ENCODE assay signal across 17 cellular contexts in the genomic region with DNA sequence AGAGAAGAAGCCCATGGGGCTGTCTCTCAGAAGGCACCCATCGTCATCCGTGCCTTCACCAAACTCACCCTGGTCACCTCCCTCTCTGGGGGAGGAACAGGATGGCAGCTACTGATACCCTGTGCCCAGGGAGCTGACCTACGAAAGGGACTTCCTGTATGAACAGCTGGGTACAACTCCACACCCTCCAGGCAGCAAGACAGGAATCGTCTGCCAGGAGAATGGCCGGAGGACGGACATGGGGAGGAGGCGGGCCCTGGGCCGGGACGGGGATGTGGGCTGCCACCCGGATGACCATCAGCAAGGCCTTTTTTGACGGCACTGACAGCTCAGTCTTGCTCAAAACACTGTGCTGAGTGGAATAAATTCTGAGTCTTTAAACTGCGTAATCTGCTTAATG.
DNase-seq lines count a peak whose midpoint lies in the region; ATAC-seq, FAIRE-seq and TF ChIP-seq lines count a peak whose summit lies in the region.
"Had no signal": no experiment of that assay in that cellular context is flagged by ENCODE, and none has a peak within 500 bp of the region (broad histone marks: within the 10 kb centered on the region; RNA-seq: fewer than 3 reads in every experiment).

No MANE protein-coding gene starts in this region.

- no peaks in the 10 kb centered on the region for H3K9me3 Mint-ChIP-seq in activated CD4-positive, alpha-beta T cell treated with anti-CD3 and anti-CD28 coated beads, Interleukin-2, amount 10 ng/mL, durations not matched to agents 24 days and 14 days
- peaks cover 9 to 11% of the 10 kb centered on the region in 2 donors for H3K9me3 Mint-ChIP-seq in effector memory CD8-positive, alpha-beta T cell
- H3K9me3 Mint-ChIP-seq: T-cell had no signal

- ATAC-seq in GM21360 (IDR thresholded peaks at IDR 0.05; ENCODE audit: unreplicated experiment): no peak
- ATAC-seq in effector memory CD8-positive, alpha-beta T cell (replicated peaks): no peak
- ATAC-seq: activated CD4-positive, alpha-beta T cell treated with anti-CD3 and anti-CD28 coated beads for 36 hours; stimulated activated naive B cell treated with anti-CD40 and anti-IgM and Interleukin-4, amounts not matched to agents 10 μg/mL and 1 μg/mL and 100 μg/mL, for 72 hours; T-cell had no signal

- no peaks in the 10 kb centered on the region for H3K9me3 ChIP-seq in H1 (ENCODE audit: insufficient read depth in 2 of 2, low read depth in 1 of 2, low read length in 1 of 2)
- H3K9me3 ChIP-seq: vagina had no signal

- no peak overlapping the region for H3K14ac ChIP-seq in H1 (ENCODE audit: insufficient read length)

- POLR2A ChIA-PET in H1 (lab: Charles Lee; ENCODE audit: partially characterized antibody): interaction anchor here (0.9 kb wide), 1 partner anchor 18 kb away, joined by 3 read pairs; no protein-coding TSS in a partner anchor

- H3K9ac ChIP-seq in KMS-11 (no peak overlapping the region), H1 (replicated peaks in 1 of 4; ENCODE audit: extremely low read depth in 1 of 4, low read depth in 3 of 4, low read length in 3 of 4) (no peak overlapping the region)

- no peak overlapping the region for H2BK15ac ChIP-seq in H1 (ENCODE audit: low read length)

- H4K8ac ChIP-seq in H1 (ENCODE audit: extremely low read depth, insufficient read depth, low read length): no peak overlapping the region

- no peak overlapping the region for H3K23ac ChIP-seq in H1 (ENCODE audit: insufficient read length)

- peaks cover 7% of the 10 kb centered on the region for H3K4me1 Mint-ChIP-seq in activated CD4-positive, alpha-beta T cell treated with anti-CD3 and anti-CD28 coated beads, Interleukin-2, amount 10 ng/mL, durations not matched to agents 24 days and 14 days
- H3K4me1 Mint-ChIP-seq in effector memory CD8-positive, alpha-beta T cell (ENCODE audit: low read depth in 2 of 2): peaks cover 9 to 20% of the 10 kb centered on the region in 2 donors

- H3K4me3 ChIP-seq in KMS-11 (IDR thresholded peaks at IDR 0.05; ENCODE audit: insufficient read depth, low read depth, low read length): no peak overlapping the region
- no peak overlapping the region for H3K4me3 ChIP-seq in H1 (ENCODE audit: extremely low read depth in 1 of 4, insufficient read depth in 2 of 4, low read depth in 3 of 4, low read length in 4 of 4)
- H3K4me3 ChIP-seq: vagina had no signal

- no peak for TF ChIP-seq CTCF in 22Rv1 (IDR thresholded peaks at IDR 0.05)
- no peak for TF ChIP-seq CTCF in KMS-11 (conservative IDR thresholded peaks at IDR 0.05; ENCODE audit: low read depth, low read length)
- TF ChIP-seq CTCF in H1 (IDR thresholded peaks at IDR 0.05; ENCODE audit: control extremely low read depth in 1 of 3, insufficient read depth in 1 of 3, low read depth in 1 of 3, low read length in 3 of 3): no peak

- peak overlapping the region; percentile 48; the same call in 1 of the 2 replicates for H2BK20ac ChIP-seq in H1 (ENCODE audit: low read length)

- no peak overlapping the region for H2BK5ac ChIP-seq in H1 (ENCODE audit: low read depth, low read length)

- FAIRE-seq in H1 (lab: Jason Lieb, UNC): no peak

- no peaks in the 10 kb centered on the region for H4K20me1 ChIP-seq in KMS-11 (ENCODE audit: insufficient read depth)
- peaks cover 0 to 7% of the 10 kb centered on the region in 2 experiments for H4K20me1 ChIP-seq in H1 (replicated peaks in 1 of 2; ENCODE audit: control insufficient read depth in 1 of 2, insufficient read depth in 2 of 2, low read length in 2 of 2)

- H4K91ac ChIP-seq in H1 (replicated peaks; ENCODE audit: insufficient read length, low read length): no peak overlapping the region

- no peaks in the 10 kb centered on the region for H3K27me3 Mint-ChIP-seq in activated CD4-positive, alpha-beta T cell treated with anti-CD3 and anti-CD28 coated beads, Interleukin-2, amount 10 ng/mL, durations not matched to agents 24 days and 14 days
- H3K27me3 Mint-ChIP-seq in effector memory CD8-positive, alpha-beta T cell: no peaks in the 10 kb centered on the region
- H3K27me3 Mint-ChIP-seq: activated CD4-positive, alpha-beta T cell treated with anti-CD3 and anti-CD28 coated beads for 36 hours; stimulated activated naive B cell treated with anti-CD40 and anti-IgM and Interleukin-4, amounts not matched to agents 10 μg/mL and 1 μg/mL and 100 μg/mL, for 72 hours; T-cell had no signal

- TF ChIP-seq RAD21 in H1 (IDR thresholded peaks at IDR 0.05 in 1 of 2, conservative IDR thresholded peaks at IDR 0.05 in 1 of 2; ENCODE audit: low read depth in 2 of 2, low read length in 2 of 2): no peak

- peaks cover 7% of the 10 kb centered on the region; the same call in 1 of the 2 replicates for H3K23me2 ChIP-seq in H1 (ENCODE audit: low read depth, low read length)

- intact Hi-C loops in posterior vena cava (cut with DNase I): no loop called here
- intact Hi-C loops in activated CD4-positive, alpha-beta T cell treated with anti-CD3 and anti-CD28 coated beads, Interleukin-2, amount 10 ng/mL, durations not matched to agents 24 days and 14 days (cut with micrococcal nuclease): no loop called here

- no peak for TF ChIP-seq POLR2A in H1 (IDR thresholded peaks at IDR 0.05; ENCODE audit: control extremely low read depth in 1 of 2, low read depth in 2 of 2, low read length in 2 of 2)

- H3K4me3 Mint-ChIP-seq in activated CD4-positive, alpha-beta T cell treated with anti-CD3 and anti-CD28 coated beads, Interleukin-2, amount 10 ng/mL, durations not matched to agents 24 days and 14 days: no peak overlapping the region
- H3K4me3 Mint-ChIP-seq in effector memory CD8-positive, alpha-beta T cell: no peak overlapping the region
- H3K4me3 Mint-ChIP-seq: activated CD4-positive, alpha-beta T cell treated with anti-CD3 and anti-CD28 coated beads for 36 hours; stimulated activated naive B cell treated with anti-CD40 and anti-IgM and Interleukin-4, amounts not matched to agents 10 μg/mL and 1 μg/mL and 100 μg/mL, for 72 hours; T-cell had no signal

- no peak overlapping the region for H2AK5ac ChIP-seq in H1 (ENCODE audit: low read depth, low read length)

- H3K27ac ChIP-seq in 22Rv1 (0 out of 2 replicates have a peak overlapping the region, but pooled peaks have one; percentile 5), KMS-11 (no peak overlapping the region), H1 (ENCODE audit: low read depth, low read length) (no peak overlapping the region)
- H3K27ac ChIP-seq: vagina had no signal

- H2AFZ ChIP-seq in KMS-11 (ENCODE audit: low read depth) (no peak overlapping the region), H1 (ENCODE audit: low read length) (no peak overlapping the region)

- peaks cover 74% of the 10 kb centered on the region for H3K36me3 Mint-ChIP-seq in activated CD4-positive, alpha-beta T cell treated with anti-CD3 and anti-CD28 coated beads, Interleukin-2, amount 10 ng/mL, durations not matched to agents 24 days and 14 days (ENCODE audit: low read depth)
- H3K36me3 Mint-ChIP-seq in effector memory CD8-positive, alpha-beta T cell (ENCODE audit: insufficient read depth): peaks cover 29% of the 10 kb centered on the region

- no peak overlapping the region for H3K18ac ChIP-seq in H1 (ENCODE audit: extremely low read depth, low read length)

- H3K4ac ChIP-seq in H1 (replicated peaks; ENCODE audit: insufficient read length, low read depth, low read length): no peak overlapping the region

- H3K56ac ChIP-seq in H1 (replicated peaks; ENCODE audit: insufficient read length, low read depth, low read length): no peak overlapping the region

- CTCF ChIA-PET in H1 (lab: Charles Lee; ENCODE audit: partially characterized antibody): interaction anchor here (0.6 to 2.4 kb wide), 6 partner anchors 12 to 51 kb away, joined by 3 to 19 read pairs (median 4); no protein-coding TSS in a partner anchor

- no peaks in the 10 kb centered on the region for H3K79me1 ChIP-seq in H1 (ENCODE audit: low read depth, low read length)

- H4K5ac ChIP-seq in H1 (ENCODE audit: insufficient read length, low read depth, low read length): no peak overlapping the region

- no peaks in the 10 kb centered on the region for H3K27me3 ChIP-seq in KMS-11 (ENCODE audit: insufficient read depth, low read depth)
- H3K27me3 ChIP-seq in H1 (replicated peaks in 1 of 4; ENCODE audit: control insufficient read depth in 3 of 4, extremely low read depth in 1 of 4, insufficient read depth in 3 of 4, low read length in 3 of 4): no peaks in the 10 kb centered on the region
- H3K27me3 ChIP-seq: vagina had no signal

- 91% methylated on average over 12 of the region's 12 CpGs; no CpG with 5 or more reads in 1 of the 2 experiments for WGBS in H1 (ENCODE audit: extremely low coverage in 1 of 2, insufficient coverage in 1 of 2, insufficient read length in 1 of 2, insufficient replicate concordance in 2 of 2, low coverage in 1 of 2, low lambda C conversion rate in 2 of 2, missing lambda C conversion rate in 1 of 2), 2 experiments

- peak overlapping the region; percentile 51 for H3K4me2 ChIP-seq in KMS-11
- no peak overlapping the region for H3K4me2 ChIP-seq in H1 (ENCODE audit: insufficient read depth in 1 of 2, low read depth in 2 of 2, low read length in 2 of 2)

- DNase-seq in H1 (ENCODE audit: low read depth in 1 of 2, low spot score in 2 of 2) (no peak), posterior vena cava (ENCODE audit: low spot score) (peak; percentile 29)
- DNase-seq in activated CD8-positive, alpha-beta memory T cell treated with anti-CD3 and anti-CD28 coated beads, Interleukin-2, amount 50 U/mL, for 48 hours: no peak
- DNase-seq in activated CD4-positive, alpha-beta T cell treated with anti-CD3 and anti-CD28 coated beads, Interleukin-2, amount 10 ng/mL, durations not matched to agents 24 days and 14 days: no peak
- DNase-seq in effector memory CD8-positive, alpha-beta T cell: no peak
- DNase-seq: activated CD4-positive, alpha-beta T cell treated with anti-CD3 and anti-CD28 coated beads for 36 hours; caudate nucleus; foreskin melanocyte; MV-4-11; NCI-H2081 treated with DMSO at 0.1 percent for 48 hours; RPMI8226; stimulated activated naive B cell treated with anti-CD40 and anti-IgM and Interleukin-4, amounts not matched to agents 10 μg/mL and 1 μg/mL and 100 μg/mL, for 72 hours had no signal

- H3K27ac Mint-ChIP-seq in activated CD4-positive, alpha-beta T cell treated with anti-CD3 and anti-CD28 coated beads, Interleukin-2, amount 10 ng/mL, durations not matched to agents 24 days and 14 days: no peak overlapping the region
- no peak overlapping the region for H3K27ac Mint-ChIP-seq in effector memory CD8-positive, alpha-beta T cell
- H3K27ac Mint-ChIP-seq: activated CD4-positive, alpha-beta T cell treated with anti-CD3 and anti-CD28 coated beads for 36 hours; stimulated activated naive B cell treated with anti-CD40 and anti-IgM and Interleukin-4, amounts not matched to agents 10 μg/mL and 1 μg/mL and 100 μg/mL, for 72 hours; T-cell had no signal

- H3K79me2 ChIP-seq in KMS-11 (ENCODE audit: insufficient read depth, low read depth): no peaks in the 10 kb centered on the region
- H3K79me2 ChIP-seq in H1 (ENCODE audit: control insufficient read depth in 1 of 2, insufficient read depth in 2 of 2, low read length in 2 of 2): no peaks in the 10 kb centered on the region

- no peaks in the 10 kb centered on the region for H3K36me3 ChIP-seq in KMS-11 (ENCODE audit: insufficient read depth)
- H3K36me3 ChIP-seq in H1 (ENCODE audit: control insufficient read depth in 2 of 4, insufficient read depth in 4 of 4, low read length in 3 of 4): peaks cover 2 to 7% (median 3%) of the 10 kb centered on the region in 4 experiments; a peak in 5 of 8 replicates

- no peak overlapping the region for H2BK12ac ChIP-seq in H1 (ENCODE audit: low read depth, low read length)

- no peak for TF ChIP-seq EP300 in H1 (IDR thresholded peaks at IDR 0.05; ENCODE audit: borderline replicate concordance in 1 of 2, low read depth in 2 of 2, low read length in 2 of 2)

- H2BK120ac ChIP-seq in H1 (replicated peaks; ENCODE audit: low read depth, low read length): no peak overlapping the region

- H3K4me1 ChIP-seq in KMS-11 (ENCODE audit: low read depth, poor library complexity, severe bottlenecking) (peaks cover 18% of the 10 kb centered on the region), H1 (replicated peaks in 1 of 4; ENCODE audit: control insufficient read depth in 3 of 4, insufficient read depth in 4 of 4, low read length in 3 of 4) (no peaks in the 10 kb centered on the region)
